ENCODE assay signal across 1 cellular context in genomic region chr6:166853371-166854325, GRCh38.
A peak's percentile ranks its signal among the peaks of the same experiment; 100 is the strongest.
TF ChIP-seq lines count a peak whose summit lies in the region.

No MANE protein-coding gene starts in this region.

TF ChIP-seq in H1, 55 proteins besides CTCF, POLR2A, EP300 and RAD21 (continued from another document):
- TF ChIP-seq CEBPB (IDR thresholded peaks at IDR 0.05; ENCODE audit: low read depth, low read length) (no peak), YY1 (IDR thresholded peaks at IDR 0.05; ENCODE audit: low read depth, low read length) (peak; percentile 36; the same call in 1 of the 2 replicates), TCF12 (IDR thresholded peaks at IDR 0.05; ENCODE audit: low read depth, low read length) (no peak), CREB1 (IDR thresholded peaks at IDR 0.05) (no peak), CHD1 (IDR thresholded peaks at IDR 0.05; ENCODE audit: low read depth, low read length) (no peak)
